7 cellular contexts compared by ENCODE assay signal in genomic region chr10:102669206-102670064, GRCh38. TPM values are rescaled to one million over a fixed set of nuclear protein-coding genes. Genes with fewer than 3 reads are reported as not detected.
A peak's percentile ranks its signal among the peaks of the same experiment; 100 is the strongest.
DNase-seq lines count a peak whose midpoint lies in the region; ATAC-seq and TF ChIP-seq lines count a peak whose summit lies in the region.

No MANE protein-coding gene starts in this region.

- TF ChIP-seq RAD21 in SK-N-SH (IDR thresholded peaks at IDR 0.05; ENCODE audit: low read length), result peak; percentile 13; the same call in 1 of the 2 replicates

- H3K4me2 ChIP-seq in GM23338 (no peak overlapping the region; the same call in 1 of the 2 replicates), SK-N-SH (no peak overlapping the region)

- peak; percentile 55 for ATAC-seq in GM23338
- ATAC-seq in heart right ventricle, result peak; percentile 40 to 91 (median 68)
- ATAC-seq in GM18517 (IDR thresholded peaks at IDR 0.05; ENCODE audit: unreplicated experiment), result no peak
- ATAC-seq in GM18519 (IDR thresholded peaks at IDR 0.05; ENCODE audit: low FRiP score, unreplicated experiment), result no peak

- H3K27ac ChIP-seq in GM23338 (ENCODE audit: low read depth) (no peak overlapping the region), SK-N-SH (ENCODE audit: low read depth in 2 of 2, low read length in 1 of 2) (peak overlapping the region in 1 of 2 experiments; percentile 13; a peak in 1 of 4 replicates), heart right ventricle (peak overlapping the region; percentile 64 to 87 (median 70)), stomach (peak overlapping the region; percentile 48 to 83 (median 68))

- H3K4me3 Mint-ChIP-seq in GM23338, result no peak overlapping the region

- H3K9me2 ChIP-seq in GM23338 (ENCODE audit: insufficient read depth) (no peaks in the 10 kb centered on the region), SK-N-SH (no peaks in the 10 kb centered on the region)

- no peak for TF ChIP-seq POLR2A in stomach (IDR thresholded peaks at IDR 0.05)

- no peak overlapping the region for H3K27ac Mint-ChIP-seq in GM23338

- DNase-seq in GM23338 (ENCODE audit: low spot score) (peak; percentile 57), SK-N-SH (peak; percentile 76), heart right ventricle (peak; percentile 56 to 62), stomach (peak; percentile 82), NCI-H1436 (lab: John Stamatoyannopoulos, UW) (no peak)

- H3K9me3 ChIP-seq in SK-N-SH (no peaks in the 10 kb centered on the region), heart right ventricle (no peaks in the 10 kb centered on the region), stomach (no peaks in the 10 kb centered on the region)

- peaks cover 15% of the 10 kb centered on the region; the same call in 1 of the 2 replicates for H3F3A ChIP-seq in GM23338 (replicated peaks; ENCODE audit: low read depth)
- H3F3A ChIP-seq in SK-N-SH (replicated peaks; ENCODE audit: insufficient read depth), result no peaks in the 10 kb centered on the region

- H3K9me3 Mint-ChIP-seq in GM23338, result no peaks in the 10 kb centered on the region

- no peak overlapping the region for H3K9ac ChIP-seq in SK-N-SH

- H3K4me1 ChIP-seq in GM23338 (ENCODE audit: insufficient read depth), result peaks cover 34% of the 10 kb centered on the region
- H3K4me1 ChIP-seq in SK-N-SH (ENCODE audit: control insufficient read depth in 1 of 2, insufficient read depth in 2 of 2, low read depth in 1 of 2, low read length in 1 of 2), result peaks cover 17 to 40% of the 10 kb centered on the region in 2 experiments; a peak in 3 of 4 replicates
- peaks cover 13 to 58% (median 40%) of the 10 kb centered on the region in 9 donors for H3K4me1 ChIP-seq in heart right ventricle
- H3K4me1 ChIP-seq in stomach, result peaks cover 33 to 61% (median 41%) of the 10 kb centered on the region in 4 donors

- H3K27me3 Mint-ChIP-seq in GM23338 (ENCODE audit: insufficient read depth, low read depth, poor library complexity), result peaks cover 17% of the 10 kb centered on the region

- H2AFZ ChIP-seq in GM23338, result no peak overlapping the region
- H2AFZ ChIP-seq in SK-N-SH (ENCODE audit: low read depth), result peak overlapping the region; percentile 75; the same call in 1 of the 2 replicates

- H3K4me3 ChIP-seq in GM23338 (no peak overlapping the region), SK-N-SH (ENCODE audit: low read depth in 2 of 2, low read length in 1 of 2) (no peak overlapping the region), heart right ventricle (no peak overlapping the region), stomach (no peak overlapping the region)

- H3K79me2 ChIP-seq in GM23338 (replicated peaks; ENCODE audit: insufficient read depth) (no peaks in the 10 kb centered on the region), SK-N-SH (ENCODE audit: insufficient read depth) (no peaks in the 10 kb centered on the region)

- no peaks in the 10 kb centered on the region for H3K27me3 ChIP-seq in GM23338 (ENCODE audit: insufficient read depth)
- H3K27me3 ChIP-seq in SK-N-SH (ENCODE audit: insufficient read depth), result no peaks in the 10 kb centered on the region
- H3K27me3 ChIP-seq in heart right ventricle, result no peaks in the 10 kb centered on the region
- H3K27me3 ChIP-seq in stomach, result no peaks in the 10 kb centered on the region

- no peaks in the 10 kb centered on the region; the same call in 2 of the 3 replicates for H3K36me3 Mint-ChIP-seq in GM23338 (ENCODE audit: low read depth)

- POLR2A ChIA-PET in SK-N-SH (lab: Yijun Ruan, JAX), result interaction anchor here (1.3 to 3.6 kb wide), 4 partner anchors 9 to 45 kb away, joined by 3 to 25 read pairs (median 8); partner anchors contain the start of genes ARL3 and SFXN2

- H3K36me3 ChIP-seq in GM23338 (ENCODE audit: insufficient read depth) (no peaks in the 10 kb centered on the region), SK-N-SH (replicated peaks in 1 of 2; ENCODE audit: control insufficient read depth in 1 of 2, insufficient read depth in 2 of 2, low read length in 1 of 2) (no peaks in the 10 kb centered on the region), heart right ventricle (no peaks in the 10 kb centered on the region), stomach (no peaks in the 10 kb centered on the region)

- H4K20me1 ChIP-seq in GM23338 (replicated peaks; ENCODE audit: insufficient read depth) (no peaks in the 10 kb centered on the region), SK-N-SH (ENCODE audit: insufficient read depth) (no peaks in the 10 kb centered on the region)

- WGBS in SK-N-SH (ENCODE audit: low lambda C conversion rate), result 69% methylated on average over 6 of the region's 7 CpGs
- 65 to 67% methylated on average over 6 to 7 of the region's 7 CpGs for WGBS in heart right ventricle, 2 donors
- WGBS in stomach, 5 donors, result 33 to 49% (median 42%) methylated on average over 3 to 7 of the region's 7 CpGs

- CTCF ChIA-PET in SK-N-SH (lab: Yijun Ruan, JAX), result interaction anchor here (0.8 to 12.9 kb wide), 18 partner anchors 9 to 232 kb away, joined by 3 to 123 read pairs (median 5); partner anchors contain the start of genes ACTR1A, ARL3, SFXN2 and SUFU

- intact Hi-C loops in heart right ventricle (cut with DNase I) (no loop called here), stomach (cut with DNase I; ENCODE audit: low total_unique reads) (no loop called here)

- no peak for TF ChIP-seq EP300 in SK-N-SH (IDR thresholded peaks at IDR 0.05; ENCODE audit: borderline replicate concordance in 1 of 2, low read depth in 1 of 2, low read length in 1 of 2)
- TF ChIP-seq EP300 in stomach (IDR thresholded peaks at IDR 0.05), result no peak

- peak; percentile 57 to 66 for TF ChIP-seq CTCF in GM23338 (conservative IDR thresholded peaks at IDR 0.05; ENCODE audit: low read depth in 2 of 2)
- peak; percentile 65 for TF ChIP-seq CTCF in SK-N-SH (IDR thresholded peaks at IDR 0.05)
- peak in 6 of 9 donors; percentile 17 to 67 (median 48) for TF ChIP-seq CTCF in heart right ventricle (IDR thresholded peaks at IDR 0.05)
- TF ChIP-seq CTCF in stomach (IDR thresholded peaks at IDR 0.05), result peak in 3 of 7 experiments; percentile 3 to 57 (median 16)

- peaks cover 44% of the 10 kb centered on the region for H3K4me1 Mint-ChIP-seq in GM23338

TF ChIP-seq in GM23338, 12 proteins besides CTCF, POLR2A, EP300 and RAD21 (continues in another document):
- TF ChIP-seq ZNF114 (CRISPR knock-in tag; IDR thresholded peaks at IDR 0.05) (no peak), STAT1 (IDR thresholded peaks at IDR 0.05; ENCODE audit: unreplicated experiment) (no peak)

TF ChIP-seq in SK-N-SH, 30 proteins besides CTCF, POLR2A, EP300 and RAD21:
- no peak for TF ChIP-seq MAX (IDR thresholded peaks at IDR 0.05; ENCODE audit: low read depth)
- TF ChIP-seq USF1 (IDR thresholded peaks at IDR 0.05; ENCODE audit: borderline replicate concordance, low read depth), result no peak
- TF ChIP-seq RXRA (IDR thresholded peaks at IDR 0.05; ENCODE audit: borderline replicate concordance, low read depth), result no peak
- TF ChIP-seq NFIC (IDR thresholded peaks at IDR 0.05; ENCODE audit: borderline replicate concordance), result no peak
- no peak; the same call in 1 of the 2 replicates for TF ChIP-seq SMC3 (IDR thresholded peaks at IDR 0.05; ENCODE audit: low read depth, low read length)
- no peak for TF ChIP-seq FOXJ3 (CRISPR knock-in tag; IDR thresholded peaks at IDR 0.05)
- TF ChIP-seq MEF2A (IDR thresholded peaks at IDR 0.05; ENCODE audit: borderline replicate concordance, low read depth), result no peak

RNA-seq across cellular contexts. Expression of gene TRIM8, which starts 25.2 kb away (rescaled TPM):
- 33.4 and 36.7 TPM in 2 replicates for total RNA-seq in GM23338 (2014; rRNA removed; shearing (Covaris generic))
- 15.1 and 20.2 TPM in 2 replicates for polyA plus RNA-seq in GM23338 (2016; fragmentation: Nextera tagmentation; extraction: Ambion mirVana)
- 67.0 and 108 TPM in 2 replicates for polyA plus RNA-seq in SK-N-SH (2012; rRNA removed)
- polyA plus RNA-seq in SK-N-SH (2012; cell fraction: cytosol; rRNA removed), result 70.8 and 98.8 TPM in 2 replicates
- polyA plus RNA-seq in SK-N-SH (2012; cell fraction: nucleus; rRNA removed), result 83.2 and 87.9 TPM in 2 replicates
- 100 to 1,000 TPM in 4 of 10 donors, 10 to 100 TPM in 6; 82.6 to 147 (median 90.4) TPM for total RNA-seq in heart right ventricle
- 10 to 100 TPM; 27.9 to 67.0 TPM for polyA plus RNA-seq in heart right ventricle
- 100 to 1,000 TPM in 3 of 5 donors, 10 to 100 TPM in 2; 40.0 to 253 (median 149) TPM for total RNA-seq in stomach
- 10 to 100 TPM; 45.6 to 83.2 (median 68.4) TPM for polyA plus RNA-seq in stomach

RNA-seq across cellular contexts. Expression of gene ARL3, which starts 44.8 kb away (rescaled TPM):
- total RNA-seq in GM23338 (2014; rRNA removed; shearing (Covaris generic)), result 8.5 and 9.4 TPM in 2 replicates
- polyA plus RNA-seq in GM23338 (2016; fragmentation: Nextera tagmentation; extraction: Ambion mirVana), result 22.6 and 23.0 TPM in 2 replicates
- polyA plus RNA-seq in SK-N-SH (2012; rRNA removed), result 11.2 and 12.5 TPM in 2 replicates
- 15.5 and 18.3 TPM in 2 replicates for polyA plus RNA-seq in SK-N-SH (2012; cell fraction: cytosol; rRNA removed)
- 4.7 and 5.6 TPM in 2 replicates for polyA plus RNA-seq in SK-N-SH (2012; cell fraction: nucleus; rRNA removed)
- total RNA-seq in heart right ventricle, result 10 to 100 TPM; 10.9 to 17.8 (median 13.6) TPM
- 10 to 100 TPM in 1 of 2 donors, 1 to 10 TPM in 1; 5.0 to 15.8 TPM for polyA plus RNA-seq in heart right ventricle
- total RNA-seq in stomach, result 1 to 10 TPM in 4 of 5 donors, under 1 TPM in 1; 0.58 to 8.4 (median 3.1) TPM
- polyA plus RNA-seq in stomach, result 10 to 100 TPM in 2 of 3 donors, 1 to 10 TPM in 1; 8.9 to 17.0 (median 11.7) TPM

RNA-seq across cellular contexts. Expression of gene SFXN2, which starts 45.0 kb away (rescaled TPM):
- total RNA-seq in GM23338 (2014; rRNA removed; shearing (Covaris generic)), result 5.7 and 9.1 TPM in 2 replicates
- polyA plus RNA-seq in GM23338 (2016; fragmentation: Nextera tagmentation; extraction: Ambion mirVana), result 6.2 and 7.2 TPM in 2 replicates
- polyA plus RNA-seq in SK-N-SH (2012; rRNA removed), result 10.2 and 10.6 TPM in 2 replicates
- 4.6 and 7.4 TPM in 2 replicates for polyA plus RNA-seq in SK-N-SH (2012; cell fraction: cytosol; rRNA removed)
- 26.6 and 27.1 TPM in 2 replicates for polyA plus RNA-seq in SK-N-SH (2012; cell fraction: nucleus; rRNA removed)
- total RNA-seq in heart right ventricle, result 1 to 10 TPM in 9 of 10 donors, under 1 TPM in 1; 0.89 to 4.5 (median 2.3) TPM
- 1 to 10 TPM; 2.5 to 4.3 TPM for polyA plus RNA-seq in heart right ventricle
- 100 to 1,000 TPM in 1 of 5 donors, 10 to 100 TPM in 3, 1 to 10 TPM in 1; 8.7 to 267 (median 13.2) TPM for total RNA-seq in stomach
- 10 to 100 TPM in 1 of 3 donors, 1 to 10 TPM in 2; 4.7 to 10.7 (median 7.5) TPM for polyA plus RNA-seq in stomach

Comparison
In these comparisons a context has a peak if more than half of its experiments do, and no peak if none do; other contexts are left out.
1. ATAC-seq: peak in GM23338 (single experiment) and heart right ventricle (8 of 8); none in GM18517 (single experiment) and GM18519 (single experiment).